Comparison of ENCODE assay signal across 26 cellular contexts in genomic region chr5:56358046-56358445, GRCh38.
DNase-seq lines count a peak whose midpoint lies in the region; ATAC-seq and TF ChIP-seq lines count a peak whose summit lies in the region.
"Had no signal": no experiment of that assay in that cellular context is flagged by ENCODE, and none has a peak within 500 bp of the region (broad histone marks: within the 10 kb centered on the region; RNA-seq: fewer than 3 reads in every experiment).

No MANE protein-coding gene starts in this region.

- peaks cover 32% of the 10 kb centered on the region for H3F3A ChIP-seq in PC-9 (ENCODE audit: insufficient read depth, low read depth)

- H3K9ac ChIP-seq in BLaER1 (peak overlapping the region; percentile 55; the same call in 1 of the 2 replicates), mesenchymal stem cell (ENCODE audit: low read length) (no peak overlapping the region)
- H3K9ac ChIP-seq: SK-N-SH had no signal

- no peak overlapping the region for H2BK12ac ChIP-seq in mesenchymal stem cell (ENCODE audit: low read length in 2 of 2)

- no peak overlapping the region for H3K18ac ChIP-seq in mesenchymal stem cell (ENCODE audit: low read depth in 1 of 2, low read length in 2 of 2)

- peak overlapping the region; percentile 49 for H2BK5ac ChIP-seq in mesenchymal stem cell (ENCODE audit: low read depth, low read length, poor library complexity, severe bottlenecking)

- WGBS in mesenchymal stem cell: 100% methylated on average over 1 of the region's 1 CpG

- DNase-seq in PC-9 (no peak), mesenchymal stem cell (no peak), thoracic aorta (ENCODE audit: low spot score) (no peak)
- DNase-seq: AML-193; CD8-positive, alpha-beta T cell; DMS 273 treated with DMSO at 0.1 percent for 48 hours; DMS79; GDM1; GOT3; Kasumi-1; NCI-H1092 treated with DMSO at 0.1 percent for 48 hours; NCI-H1436; NCI-H187; NCI-H2171 treated with DMSO at 0.1 percent for 48 hours; NCI-H446; NCI-H524 treated with DMSO at 0.1 percent for 48 hours; NCI-H774; SK-N-SH had no signal

- no peak overlapping the region for H3K14ac ChIP-seq in mesenchymal stem cell (ENCODE audit: low read length in 2 of 2)

- no peak for ATAC-seq in thoracic aorta (ENCODE audit: insufficient number of reproducible peaks, low FRiP score, low read depth)
- ATAC-seq in GM18511 (IDR thresholded peaks at IDR 0.05; ENCODE audit: unreplicated experiment): no peak
- no peak for ATAC-seq in HG02571 (IDR thresholded peaks at IDR 0.05; ENCODE audit: unreplicated experiment)
- ATAC-seq in HG03378 (IDR thresholded peaks at IDR 0.05; ENCODE audit: unreplicated experiment): no peak
- ATAC-seq: CD8-positive, alpha-beta T cell; GM12878; K562 had no signal

- CTCF ChIA-PET in PC-9 (lab: Charles Lee): interaction anchor here (0.6 kb wide), 1 partner anchor 15 kb away, joined by 4 read pairs; no protein-coding TSS in a partner anchor

- H3K4me2 ChIP-seq in BLaER1 (peak overlapping the region; percentile 76), PC-9 (peak overlapping the region; percentile 72), mesenchymal stem cell (ENCODE audit: low read length, poor library complexity, severe bottlenecking) (no peak overlapping the region)
- H3K4me2 ChIP-seq: SK-N-SH had no signal

- peak overlapping the region; percentile 84 for H3K27ac ChIP-seq in BLaER1
- H3K27ac ChIP-seq in PC-9: peak overlapping the region; percentile 87
- H3K27ac ChIP-seq in mesenchymal stem cell (ENCODE audit: low read length, poor library complexity, severe bottlenecking): peak overlapping the region; percentile 81
- H3K27ac ChIP-seq in thoracic aorta: peak overlapping the region; percentile 10 to 32
- H3K27ac ChIP-seq: C4-2B had no signal

- H3K4me3 ChIP-seq in BLaER1 (peak overlapping the region; percentile 12; the same call in 1 of the 2 replicates), PC-9 (no peak overlapping the region), mesenchymal stem cell (ENCODE audit: insufficient read depth in 1 of 2, low read depth in 1 of 2, low read length in 2 of 2) (no peak overlapping the region), thoracic aorta (no peak overlapping the region)
- H3K4me3 ChIP-seq: GM12878, HAP-1, K562 had no signal

- H3K79me1 ChIP-seq in mesenchymal stem cell (replicated peaks; ENCODE audit: low read length, poor library complexity, severe bottlenecking): no peaks in the 10 kb centered on the region

- no peak overlapping the region for H2BK120ac ChIP-seq in mesenchymal stem cell (ENCODE audit: low read depth, low read length)

- H3K36me3 ChIP-seq in BLaER1: peaks cover 2% of the 10 kb centered on the region; the same call in 1 of the 2 replicates
- H3K36me3 ChIP-seq in PC-9 (ENCODE audit: low read depth): no peaks in the 10 kb centered on the region
- no peaks in the 10 kb centered on the region for H3K36me3 ChIP-seq in mesenchymal stem cell (ENCODE audit: control insufficient read depth in 1 of 2, insufficient read depth in 2 of 2, low read depth in 1 of 2, low read length in 2 of 2)
- H3K36me3 ChIP-seq in thoracic aorta: no peaks in the 10 kb centered on the region
- H3K36me3 ChIP-seq: HAP-1 had no signal

- no peak overlapping the region for H4K8ac ChIP-seq in mesenchymal stem cell (ENCODE audit: low read length)

- H4K20me1 ChIP-seq in BLaER1: no peaks in the 10 kb centered on the region
- H4K20me1 ChIP-seq in PC-9 (ENCODE audit: insufficient read depth): no peaks in the 10 kb centered on the region

- H2AK5ac ChIP-seq in mesenchymal stem cell (ENCODE audit: low read length, severe bottlenecking): peak overlapping the region; percentile 84

- H4K91ac ChIP-seq in mesenchymal stem cell (ENCODE audit: low read length): no peak overlapping the region

- H2BK15ac ChIP-seq in mesenchymal stem cell (ENCODE audit: low read depth, poor library complexity, severe bottlenecking): no peak overlapping the region

- intact Hi-C loops in PC-9 (cut with micrococcal nuclease; ENCODE audit: unreplicated experiment): loop anchor here (10.0 kb wide), 1 partner anchor 277 kb away; no protein-coding TSS in a partner anchor

- no peaks in the 10 kb centered on the region for H3K27me3 ChIP-seq in BLaER1
- no peaks in the 10 kb centered on the region for H3K27me3 ChIP-seq in PC-9 (ENCODE audit: insufficient read depth, low read depth)
- H3K27me3 ChIP-seq in mesenchymal stem cell (ENCODE audit: control insufficient read depth in 1 of 2, insufficient read depth in 1 of 2, low read length in 2 of 2): no peaks in the 10 kb centered on the region
- no peaks in the 10 kb centered on the region for H3K27me3 ChIP-seq in thoracic aorta (replicated peaks; ENCODE audit: insufficient read depth)

- POLR2A ChIA-PET in PC-9 (lab: Charles Lee; ENCODE audit: unreplicated experiment): no interaction called here

- H3K79me2 ChIP-seq in PC-9 (ENCODE audit: low read depth): no peaks in the 10 kb centered on the region

- no peaks in the 10 kb centered on the region for H3K9me2 ChIP-seq in PC-9 (ENCODE audit: insufficient read depth)
- H3K9me2 ChIP-seq: SK-N-SH had no signal

- H3K23ac ChIP-seq in mesenchymal stem cell (ENCODE audit: low read length in 2 of 2): no peak overlapping the region

- H3K4me1 ChIP-seq in BLaER1 (peaks cover 93% of the 10 kb centered on the region), PC-9 (replicated peaks; ENCODE audit: insufficient read depth) (peaks cover 55% of the 10 kb centered on the region), mesenchymal stem cell (ENCODE audit: control insufficient read depth, insufficient read depth, low read depth, low read length) (peaks cover 5% of the 10 kb centered on the region), thoracic aorta (ENCODE audit: control insufficient read depth in 1 of 2, low read depth in 2 of 2) (peaks cover 4 to 44% of the 10 kb centered on the region in 2 donors)

- H3K4ac ChIP-seq in mesenchymal stem cell (ENCODE audit: low read depth in 1 of 2, low read length in 2 of 2): no peak overlapping the region

- H3K9me3 ChIP-seq in BLaER1 (peaks cover 16% of the 10 kb centered on the region), PC-9 (ENCODE audit: insufficient read depth, low read depth) (0 out of 2 replicates have a peak, but pooled peaks cover 12% of the 10 kb centered on the region), mesenchymal stem cell (ENCODE audit: control insufficient read depth, low read length) (no peaks in the 10 kb centered on the region), thoracic aorta (no peaks in the 10 kb centered on the region)
- H3K9me3 ChIP-seq: HAP-1, SK-N-SH had no signal

- H2AFZ ChIP-seq in PC-9: no peak overlapping the region
- H2AFZ ChIP-seq in mesenchymal stem cell (ENCODE audit: low read depth, low read length): no peak overlapping the region

- TF ChIP-seq CTCF in PC-9 (conservative IDR thresholded peaks at IDR 0.05) (no peak), thoracic aorta (IDR thresholded peaks at IDR 0.05) (no peak)

- no TSS peak for BruUV-seq in PC-9 (replicated peaks; lab: Mats Ljungman, UMichigan)

Comparison
In these comparisons a context has a peak if more than half of its experiments do, and no peak if none do; other contexts are left out.
1. H3K27ac ChIP-seq: peak in every context shown above with its lines; median percentile 87 in PC-9; 84 in BLaER1; 81 in mesenchymal stem cell; 21 in thoracic aorta.